ENCODE assay signal across 16 cellular contexts in genomic region chr3:185210621-185211157, GRCh38. TPM values are rescaled to one million over a fixed set of nuclear protein-coding genes. Genes with fewer than 3 reads are reported as not detected.
"Had no signal": no experiment of that assay in that cellular context is flagged by ENCODE, and none has a peak within 500 bp of the region (broad histone marks: within the 10 kb centered on the region; RNA-seq: fewer than 3 reads in every experiment).

No MANE protein-coding gene starts in this region.

- DNase-seq: activated CD4-positive, alpha-beta memory T cell treated with anti-CD3 and anti-CD28 coated beads, Interleukin-2, amount 10 ng/mL, durations not matched to agents 7 days and 5 days; activated CD4-positive, alpha-beta T cell treated with anti-CD3 and anti-CD28 coated beads for 1 hour; activated naive CD8-positive, alpha-beta T cell treated with anti-CD3 and anti-CD28 coated beads, Interleukin-2, amount 50 U/mL, for 24 hours; effector memory CD8-positive, alpha-beta T cell; left lung; stimulated activated CD4-positive, alpha-beta T cell treated with anti-CD3 and anti-CD28 coated beads, Interleukin-4, amount 100 ng/mL, for 1 hour; stimulated activated CD8-positive, alpha-beta memory T cell treated with anti-CD3 and anti-CD28 coated beads, Interleukin-4, amount 100 ng/mL, for 48 hours; stimulated activated naive CD8-positive, alpha-beta T cell treated with anti-CD3 and anti-CD28 coated beads, Interleukin-15, Interleukin-2, amounts not matched to agents 100 U/mL and 50 U/mL, for 24 hours; upper lobe of left lung had no signal

- H3K27ac Mint-ChIP-seq: activated CD4-positive, alpha-beta memory T cell treated with anti-CD3 and anti-CD28 coated beads, Interleukin-2, amount 10 ng/mL, durations not matched to agents 7 days and 5 days; activated naive CD8-positive, alpha-beta T cell treated with anti-CD3 and anti-CD28 coated beads, Interleukin-2, amount 50 U/mL, for 24 hours; dendritic cell treated with granulocyte-macrophage colony-stimulating factor and Interleukin-4, amounts not matched to agents 40 ng/mL and 50 ng/mL, for 4 days; effector memory CD8-positive, alpha-beta T cell; memory B cell had no signal

- H3K4me3 ChIP-seq: gastroesophageal sphincter, left lung, suprapubic skin, upper lobe of left lung had no signal

- H3K27ac ChIP-seq: epithelial cell of prostate, gastroesophageal sphincter, left lung, suprapubic skin, upper lobe of left lung had no signal

- H3K4me3 Mint-ChIP-seq: activated CD4-positive, alpha-beta memory T cell treated with anti-CD3 and anti-CD28 coated beads, Interleukin-2, amount 10 ng/mL, durations not matched to agents 7 days and 5 days; activated naive CD8-positive, alpha-beta T cell treated with anti-CD3 and anti-CD28 coated beads, Interleukin-2, amount 50 U/mL, for 24 hours; central memory CD8-positive, alpha-beta T cell; dendritic cell treated with granulocyte-macrophage colony-stimulating factor and Interleukin-4, amounts not matched to agents 40 ng/mL and 50 ng/mL, for 4 days; effector memory CD8-positive, alpha-beta T cell; memory B cell had no signal

- H3K36me3 ChIP-seq: gastroesophageal sphincter, suprapubic skin, upper lobe of left lung had no signal

- H3K4me1 ChIP-seq: gastroesophageal sphincter, left lung, suprapubic skin, upper lobe of left lung had no signal

- H3K27me3 Mint-ChIP-seq: activated CD4-positive, alpha-beta memory T cell treated with anti-CD3 and anti-CD28 coated beads, Interleukin-2, amount 10 ng/mL, durations not matched to agents 7 days and 5 days; activated naive CD8-positive, alpha-beta T cell treated with anti-CD3 and anti-CD28 coated beads, Interleukin-2, amount 50 U/mL, for 24 hours; central memory CD8-positive, alpha-beta T cell; dendritic cell treated with granulocyte-macrophage colony-stimulating factor and Interleukin-4, amounts not matched to agents 40 ng/mL and 50 ng/mL, for 4 days; effector memory CD8-positive, alpha-beta T cell; memory B cell had no signal

- H3K36me3 Mint-ChIP-seq: memory B cell had no signal

- H3K4me1 Mint-ChIP-seq: activated naive CD8-positive, alpha-beta T cell treated with anti-CD3 and anti-CD28 coated beads, Interleukin-2, amount 50 U/mL, for 24 hours had no signal

- H3K9me3 Mint-ChIP-seq: activated CD4-positive, alpha-beta memory T cell treated with anti-CD3 and anti-CD28 coated beads, Interleukin-2, amount 10 ng/mL, durations not matched to agents 7 days and 5 days; activated naive CD8-positive, alpha-beta T cell treated with anti-CD3 and anti-CD28 coated beads, Interleukin-2, amount 50 U/mL, for 24 hours; central memory CD8-positive, alpha-beta T cell; dendritic cell treated with granulocyte-macrophage colony-stimulating factor and Interleukin-4, amounts not matched to agents 40 ng/mL and 50 ng/mL, for 4 days; effector memory CD8-positive, alpha-beta T cell; memory B cell had no signal

- H3K27me3 ChIP-seq: gastroesophageal sphincter, left lung, suprapubic skin, upper lobe of left lung had no signal

- H3K9me3 ChIP-seq: gastroesophageal sphincter, left lung, suprapubic skin, upper lobe of left lung had no signal

RNA-seq across cellular contexts. Expression of gene C3orf70, which starts 57.8 kb away (rescaled TPM):
- polyA plus RNA-seq: keratinocyte had no signal
